8 cellular contexts compared by ENCODE assay signal in the genomic region with DNA sequence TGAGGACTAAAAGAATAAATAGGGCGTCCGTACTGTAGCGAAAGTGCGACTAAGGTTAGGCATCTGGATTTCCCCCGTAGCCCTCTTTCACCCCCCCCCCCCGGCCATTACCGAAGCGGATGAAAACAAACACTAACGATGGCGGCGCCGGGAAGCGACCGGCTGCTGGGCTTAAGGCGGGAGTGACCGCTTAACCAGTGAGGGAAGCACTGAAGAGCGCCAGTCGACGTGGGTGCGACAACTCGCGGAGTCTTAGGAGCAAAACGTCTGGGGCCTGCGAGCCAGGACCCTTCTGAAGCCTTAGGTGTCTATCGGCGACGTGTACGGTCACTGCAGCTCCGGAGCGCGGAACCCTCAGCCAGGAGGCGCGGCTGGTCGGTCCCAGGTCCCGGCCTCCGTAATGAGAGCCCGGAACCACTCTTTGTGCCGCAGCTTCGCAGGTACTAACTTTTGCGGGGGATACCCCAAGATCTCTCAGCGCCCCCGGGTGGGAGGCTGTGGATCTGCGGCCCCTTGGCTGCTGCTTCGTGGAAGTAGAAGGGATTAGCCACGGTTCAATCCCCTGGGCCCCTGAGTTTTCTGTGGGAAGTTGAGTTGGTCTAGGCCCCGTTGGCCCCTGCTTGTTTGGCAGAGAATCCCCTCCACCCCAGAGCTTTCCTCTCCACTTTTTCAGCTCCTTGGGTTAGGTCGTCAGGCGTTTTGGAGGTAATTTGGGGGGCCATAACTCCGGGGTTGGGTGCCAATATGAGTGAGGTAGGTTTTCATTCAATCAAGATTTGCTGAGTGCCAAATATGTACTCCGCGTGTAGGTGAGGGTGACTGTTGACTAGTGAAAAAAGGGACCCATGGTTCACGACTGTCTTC. TPM values are rescaled to one million over a fixed set of nuclear protein-coding genes. Genes with fewer than 3 reads are reported as not detected.
DNase-seq lines count a peak whose midpoint lies in the region; ATAC-seq and TF ChIP-seq lines count a peak whose summit lies in the region.

A gene (plus strand): TSS at position 103 of the 864 bp plus-strand sequence. CDS start 26,739 bp downstream, outside the sequence.

- peak within 1 kb of the TSS; percentile 100 for H3K27ac Mint-ChIP-seq in activated naive CD4-positive, alpha-beta T cell treated with anti-CD3 and anti-CD28 coated beads, Interleukin-2, amount 50 U/mL, for 24 hours
- H3K27ac Mint-ChIP-seq in glutamatergic neuron (ENCODE audit: unreplicated experiment) (peak within 1 kb of the TSS; percentile 100), osteocyte (ENCODE audit: unreplicated experiment) (peak within 1 kb of the TSS; percentile 99)

- H3K9me3 Mint-ChIP-seq in activated naive CD4-positive, alpha-beta T cell treated with anti-CD3 and anti-CD28 coated beads, Interleukin-2, amount 50 U/mL, for 24 hours = no peaks in the 10 kb centered on the region
- H3K9me3 Mint-ChIP-seq in glutamatergic neuron (ENCODE audit: unreplicated experiment) (peaks cover 8% of the 10 kb centered on the region), osteocyte (ENCODE audit: unreplicated experiment) (no peaks in the 10 kb centered on the region)

- no peaks in the 10 kb centered on the region for H3K36me3 ChIP-seq in thoracic aorta

- H3K4me1 Mint-ChIP-seq in activated naive CD4-positive, alpha-beta T cell treated with anti-CD3 and anti-CD28 coated beads, Interleukin-2, amount 50 U/mL, for 24 hours = peaks cover 48% of the 10 kb centered on the region
- peaks cover 12% of the 10 kb centered on the region for H3K4me1 Mint-ChIP-seq in glutamatergic neuron (ENCODE audit: low read depth, unreplicated experiment)
- H3K4me1 Mint-ChIP-seq in osteocyte (ENCODE audit: unreplicated experiment) = peaks cover 34% of the 10 kb centered on the region

- ATAC-seq in SK-N-SH treated with all-trans-retinoic acid at 6 μM for 48 hours (peak; percentile 83), thoracic aorta (ENCODE audit: insufficient number of reproducible peaks, low FRiP score, low read depth) (peak; percentile 89)

- peak within 1 kb of the TSS; percentile 99 for H3K4me3 Mint-ChIP-seq in activated naive CD4-positive, alpha-beta T cell treated with anti-CD3 and anti-CD28 coated beads, Interleukin-2, amount 50 U/mL, for 24 hours
- H3K4me3 Mint-ChIP-seq in glutamatergic neuron (ENCODE audit: unreplicated experiment) (peak within 1 kb of the TSS; percentile 98), osteocyte (ENCODE audit: unreplicated experiment) (peak within 1 kb of the TSS; percentile 90)

- no peaks in the 10 kb centered on the region for H3K9me3 ChIP-seq in thoracic aorta

- DNase-seq in G401 (ENCODE audit: low spot score) = peak; percentile 74
- DNase-seq in GOT3 (lab: John Stamatoyannopoulos, UW) = peak; percentile 54
- peak; percentile 83 for DNase-seq in glutamatergic neuron
- DNase-seq in osteocyte (ENCODE audit: extremely low spot score, unreplicated experiment) = peak; percentile 94
- peak; percentile 34 for DNase-seq in thoracic aorta (ENCODE audit: low spot score)

- H3K4me3 ChIP-seq in thoracic aorta = peak within 1 kb of the TSS; percentile 99

- H3K27me3 Mint-ChIP-seq in activated naive CD4-positive, alpha-beta T cell treated with anti-CD3 and anti-CD28 coated beads, Interleukin-2, amount 50 U/mL, for 24 hours = no peaks in the 10 kb centered on the region
- peaks cover 2% of the 10 kb centered on the region for H3K27me3 Mint-ChIP-seq in glutamatergic neuron (ENCODE audit: unreplicated experiment)
- no peaks in the 10 kb centered on the region for H3K27me3 Mint-ChIP-seq in osteocyte (ENCODE audit: unreplicated experiment)

- H3K36me3 Mint-ChIP-seq in activated naive CD4-positive, alpha-beta T cell treated with anti-CD3 and anti-CD28 coated beads, Interleukin-2, amount 50 U/mL, for 24 hours = peaks cover 8% of the 10 kb centered on the region
- H3K36me3 Mint-ChIP-seq in glutamatergic neuron (ENCODE audit: unreplicated experiment) (no peaks in the 10 kb centered on the region), osteocyte (ENCODE audit: unreplicated experiment) (peaks cover 9% of the 10 kb centered on the region)

- in situ Hi-C loops in G401 (cut with HindIII; ENCODE audit: low sequenced_read_pairs) = no loop called here

- H3K4me1 ChIP-seq in thoracic aorta (ENCODE audit: control insufficient read depth in 1 of 2, low read depth in 2 of 2) = peaks cover 10 to 54% of the 10 kb centered on the region in 2 donors

- TF ChIP-seq CTCF in LNCAP (IDR thresholded peaks at IDR 0.05) = peak; percentile 78
- peak; percentile 76 for TF ChIP-seq CTCF in glutamatergic neuron (IDR thresholded peaks at IDR 0.05; ENCODE audit: partially characterized antibody, unreplicated experiment)
- TF ChIP-seq CTCF in osteocyte (IDR thresholded peaks at IDR 0.05) = peak; percentile 85
- TF ChIP-seq CTCF in thoracic aorta (IDR thresholded peaks at IDR 0.05) = peak; percentile 65

- H3K27ac ChIP-seq in thoracic aorta = peak within 1 kb of the TSS; percentile 93 to 95

- no peaks in the 10 kb centered on the region for H3K27me3 ChIP-seq in thoracic aorta (replicated peaks; ENCODE audit: insufficient read depth)

TF ChIP-seq in SK-N-SH treated with all-trans-retinoic acid at 6 μM for 48 hours, 23 proteins besides CTCF, POLR2A, EP300 and RAD21:
- TF ChIP-seq OSR1 (CRISPR knock-in tag; IDR thresholded peaks at IDR 0.05) = no peak
- TF ChIP-seq, protein P1, sequence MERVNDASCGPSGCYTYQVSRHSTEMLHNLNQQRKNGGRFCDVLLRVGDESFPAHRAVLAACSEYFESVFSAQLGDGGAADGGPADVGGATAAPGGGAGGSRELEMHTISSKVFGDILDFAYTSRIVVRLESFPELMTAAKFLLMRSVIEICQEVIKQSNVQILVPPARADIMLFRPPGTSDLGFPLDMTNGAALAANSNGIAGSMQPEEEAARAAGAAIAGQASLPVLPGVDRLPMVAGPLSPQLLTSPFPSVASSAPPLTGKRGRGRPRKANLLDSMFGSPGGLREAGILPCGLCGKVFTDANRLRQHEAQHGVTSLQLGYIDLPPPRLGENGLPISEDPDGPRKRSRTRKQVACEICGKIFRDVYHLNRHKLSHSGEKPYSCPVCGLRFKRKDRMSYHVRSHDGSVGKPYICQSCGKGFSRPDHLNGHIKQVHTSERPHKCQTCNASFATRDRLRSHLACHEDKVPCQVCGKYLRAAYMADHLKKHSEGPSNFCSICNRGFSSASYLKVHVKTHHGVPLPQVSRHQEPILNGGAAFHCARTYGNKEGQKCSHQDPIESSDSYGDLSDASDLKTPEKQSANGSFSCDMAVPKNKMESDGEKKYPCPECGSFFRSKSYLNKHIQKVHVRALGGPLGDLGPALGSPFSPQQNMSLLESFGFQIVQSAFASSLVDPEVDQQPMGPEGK (CRISPR knock-in tag; IDR thresholded peaks at IDR 0.05; ENCODE audit: borderline replicate concordance) = no peak
- no peak for TF ChIP-seq ZNF565 (CRISPR knock-in tag; conservative IDR thresholded peaks at IDR 0.05; ENCODE audit: low read depth)
- no peak for TF ChIP-seq TOX (CRISPR knock-in tag; IDR thresholded peaks at IDR 0.05; ENCODE audit: borderline replicate concordance)
- TF ChIP-seq ARNTL (CRISPR knock-in tag; IDR thresholded peaks at IDR 0.05; ENCODE audit: borderline replicate concordance, low read depth) = no peak
- no peak for TF ChIP-seq ESRRG (CRISPR knock-in tag; IDR thresholded peaks at IDR 0.05)
- TF ChIP-seq RARB (CRISPR knock-in tag; IDR thresholded peaks at IDR 0.05) = no peak
- TF ChIP-seq CSDC2 (CRISPR knock-in tag; IDR thresholded peaks at IDR 0.05) = no peak
- TF ChIP-seq ZNF70 (CRISPR knock-in tag; IDR thresholded peaks at IDR 0.05) = no peak
- no peak for TF ChIP-seq ZFP30 (CRISPR knock-in tag; IDR thresholded peaks at IDR 0.05)
- TF ChIP-seq GLIS3 (CRISPR knock-in tag; IDR thresholded peaks at IDR 0.05) = no peak

RNA-seq across cellular contexts. Expression of the gene that starts here (rescaled TPM):
- total RNA-seq in G401 (2014; rRNA removed; shearing (Covaris generic)) = 71.1 and 78.8 TPM in 2 replicates
- total RNA-seq in glutamatergic neuron (ENCODE audit: unreplicated experiment) (87.7 TPM), osteocyte (87.2 and 88.6 TPM in 2 replicates), thoracic aorta (100 to 1,000 TPM; 121 to 144 TPM)

Comparison
In these comparisons a context has a peak if more than half of its experiments do, and no peak if none do; other contexts are left out.
1. Peak in every context shown above with its lines: DNase-seq, ATAC-seq, H3K4me3 ChIP-seq and H3K27ac ChIP-seq.
2. DNase-seq: peak in every context shown above with its lines; median percentile 94 in osteocyte; 83 in glutamatergic neuron; 74 in G401; 54 in GOT3; 34 in thoracic aorta.